ENCODE assay signal across 2 cellular contexts in genomic region chr9:69471433-69471832, GRCh38.
TF ChIP-seq lines count a peak whose summit lies in the region.

No MANE protein-coding gene starts in this region.

TF ChIP-seq in liver, 16 proteins besides CTCF, POLR2A, EP300 and RAD21 (continued from another document):
- TF ChIP-seq REST (IDR thresholded peaks at IDR 0.05) (no peak), RXRA (IDR thresholded peaks at IDR 0.05) (no peak), ZBTB33 (IDR thresholded peaks at IDR 0.05) (no peak), FOXA2 (IDR thresholded peaks at IDR 0.05) (no peak)
TF ChIP-seq in liver: peak in this region for 0.

TF ChIP-seq in HepG2, 621 proteins besides CTCF, POLR2A, EP300 and RAD21 (continued from another document):
- TF ChIP-seq ZNF383 (CRISPR knock-in tag; IDR thresholded peaks at IDR 0.05; ENCODE audit: borderline replicate concordance) (no peak), ZNF317 (CRISPR knock-in tag; IDR thresholded peaks at IDR 0.05) (no peak), ZNF589 (CRISPR knock-in tag; conservative IDR thresholded peaks at IDR 0.05) (no peak), ZNF24 (IDR thresholded peaks at IDR 0.05) (no peak), RNF2 (conservative IDR thresholded peaks at IDR 0.05; ENCODE audit: low read depth) (no peak), HMGXB4 (CRISPR knock-in tag; IDR thresholded peaks at IDR 0.05; ENCODE audit: borderline replicate concordance in 1 of 2, low read depth in 1 of 2) (no peak), YEATS4 (CRISPR knock-in tag; IDR thresholded peaks at IDR 0.05; ENCODE audit: borderline replicate concordance) (no peak), KDM5A (IDR thresholded peaks at IDR 0.05; ENCODE audit: borderline replicate concordance, low read length) (no peak), GATA4 (IDR thresholded peaks at IDR 0.05; ENCODE audit: borderline replicate concordance, low read depth) (no peak), MIER3 (CRISPR knock-in tag; IDR thresholded peaks at IDR 0.05; ENCODE audit: borderline replicate concordance) (no peak), ZBTB7B (CRISPR knock-in tag; IDR thresholded peaks at IDR 0.05) (no peak), FOXC1 (CRISPR knock-in tag; IDR thresholded peaks at IDR 0.05; ENCODE audit: borderline replicate concordance) (no peak)
